ENCODE assay signal across 8 cellular contexts in the genomic region with DNA sequence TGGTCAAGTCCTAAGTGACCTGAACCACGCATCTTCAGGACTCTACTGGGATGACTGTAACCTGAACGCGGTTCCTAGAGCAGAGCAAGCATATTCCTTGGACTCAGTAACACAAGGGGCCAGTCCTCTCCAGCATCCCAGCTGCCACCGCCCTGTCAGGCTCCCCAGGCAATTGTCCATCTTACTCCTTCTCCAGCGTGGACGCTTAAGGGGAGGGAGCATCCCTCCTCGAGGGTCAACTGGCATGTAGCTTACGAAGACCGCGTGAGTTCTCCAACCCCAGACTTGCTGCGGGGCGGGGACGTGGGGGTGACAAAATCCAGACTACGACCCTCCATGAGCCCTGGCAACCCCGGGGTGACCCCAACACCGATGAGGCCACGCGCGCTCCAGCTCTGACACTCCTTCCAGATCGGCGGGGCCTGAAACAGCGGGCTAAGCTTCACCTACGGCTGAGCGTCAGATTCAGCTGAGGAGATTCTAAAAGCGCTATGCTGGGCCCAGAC. TPM values are rescaled to one million over a fixed set of nuclear protein-coding genes. Genes with fewer than 3 reads are reported as not detected.
A peak's percentile ranks its signal among the peaks of the same experiment; 100 is the strongest.
DNase-seq lines count a peak whose midpoint lies in the region; ATAC-seq and TF ChIP-seq lines count a peak whose summit lies in the region.

No MANE protein-coding gene starts in this region.

- no peaks in the 10 kb centered on the region for H3K9me3 Mint-ChIP-seq in CD4-positive, alpha-beta T cell
- H3K9me3 Mint-ChIP-seq in activated naive CD4-positive, alpha-beta T cell treated with anti-CD3 and anti-CD28 coated beads, Interleukin-2, amount 50 U/mL, for 72 hours: no peaks in the 10 kb centered on the region

- peaks cover 33% of the 10 kb centered on the region for H3K4me1 Mint-ChIP-seq in CD4-positive, alpha-beta T cell (ENCODE audit: low read depth)

- intact Hi-C loops in CD4-positive, alpha-beta T cell (cut with DNase I, micrococcal nuclease): loop anchor here (2.0 to 10.0 kb wide), 4 partner anchors 50 to 842 kb away; a partner anchor contains a TSS
- intact Hi-C loops in sigmoid colon (cut with DNase I): loop anchor here (1.0 to 5.0 kb wide), 2 partner anchors 48 to 115 kb away; a partner anchor contains a TSS

- CTCF ChIA-PET in CD4-positive, alpha-beta T cell (lab: Charles Lee): interaction anchor here (0.5 to 1.1 kb wide), 2 partner anchors 51 to 124 kb away, joined by 3 to 4 read pairs; no protein-coding TSS in a partner anchor

- peak overlapping the region; percentile 55 for H3K27ac ChIP-seq in CD4-positive, alpha-beta T cell (ENCODE audit: low read depth, low read length)
- peak overlapping the region; percentile 78 to 82 for H3K27ac ChIP-seq in right atrium auricular region
- H3K27ac ChIP-seq in sigmoid colon: peak overlapping the region; percentile 82 to 88 (median 88)

- 2 to 3% methylated on average over 25 of the region's 25 CpGs for WGBS in sigmoid colon, 2 donors

- H3K4me3 ChIP-seq in MG63 (peak overlapping the region; percentile 67), right atrium auricular region (peak overlapping the region; percentile 60 to 62), sigmoid colon (peak overlapping the region; percentile 62 to 72 (median 66))

- H3K36me3 Mint-ChIP-seq in CD4-positive, alpha-beta T cell (ENCODE audit: low read depth): peaks cover 13% of the 10 kb centered on the region
- H3K36me3 Mint-ChIP-seq in activated naive CD4-positive, alpha-beta T cell treated with anti-CD3 and anti-CD28 coated beads, Interleukin-2, amount 50 U/mL, for 72 hours: peaks cover 31% of the 10 kb centered on the region in 2 donors

- H3K4me3 Mint-ChIP-seq in CD4-positive, alpha-beta T cell: peak overlapping the region; percentile 94

- ATAC-seq in CD4-positive, alpha-beta T cell (ENCODE audit: poor library complexity): no peak
- ATAC-seq in GM19397 (IDR thresholded peaks at IDR 0.05; ENCODE audit: unreplicated experiment) (peak; percentile 1), GM21528 (IDR thresholded peaks at IDR 0.05; ENCODE audit: low FRiP score, unreplicated experiment) (no peak)
- ATAC-seq in activated naive CD4-positive, alpha-beta T cell treated with anti-CD3 and anti-CD28 coated beads, Interleukin-2, amount 50 U/mL, for 72 hours: peak in 1 of 2 donors; percentile 9

- H3K27ac Mint-ChIP-seq in CD4-positive, alpha-beta T cell: peak overlapping the region; percentile 85
- H3K27ac Mint-ChIP-seq in activated naive CD4-positive, alpha-beta T cell treated with anti-CD3 and anti-CD28 coated beads, Interleukin-2, amount 50 U/mL, for 72 hours: peak overlapping the region; percentile 87 to 98

- TF ChIP-seq CTCF in CD4-positive, alpha-beta T cell (IDR thresholded peaks at IDR 0.05): no peak
- no peak for TF ChIP-seq CTCF in right atrium auricular region (IDR thresholded peaks at IDR 0.05)
- no peak for TF ChIP-seq CTCF in sigmoid colon (IDR thresholded peaks at IDR 0.05)

- no peaks in the 10 kb centered on the region for H3K9me3 ChIP-seq in CD4-positive, alpha-beta T cell (ENCODE audit: control insufficient read depth, low read length)
- no peaks in the 10 kb centered on the region for H3K9me3 ChIP-seq in MG63
- no peaks in the 10 kb centered on the region for H3K9me3 ChIP-seq in right atrium auricular region
- H3K9me3 ChIP-seq in sigmoid colon: no peaks in the 10 kb centered on the region

- POLR2A ChIA-PET in CD4-positive, alpha-beta T cell (lab: Charles Lee): interaction anchor here (0.6 to 3.4 kb wide), 21 partner anchors 11 to 745 kb away, joined by 3 to 51 read pairs (median 4); a partner anchor contains a TSS

- H3K4me1 ChIP-seq in right atrium auricular region (peaks cover 0 to 24% of the 10 kb centered on the region in 2 donors), sigmoid colon (peaks cover 0 to 25% (median 21%) of the 10 kb centered on the region in 4 donors)

- TF ChIP-seq POLR2A in sigmoid colon (IDR thresholded peaks at IDR 0.05): no peak

- no peak for TF ChIP-seq EP300 in sigmoid colon (IDR thresholded peaks at IDR 0.05)

- peaks cover 17% of the 10 kb centered on the region for H3K36me3 ChIP-seq in MG63
- H3K36me3 ChIP-seq in right atrium auricular region: peaks cover 6% of the 10 kb centered on the region
- peaks cover 0 to 9% (median 0%) of the 10 kb centered on the region in 4 donors for H3K36me3 ChIP-seq in sigmoid colon

- peak in 2 of 10 experiments; percentile 0 to 1 for DNase-seq in CD4-positive, alpha-beta T cell
- DNase-seq in MG63 (peak; percentile 38), right atrium auricular region (ENCODE audit: low spot score) (no peak), sigmoid colon (no peak), activated gamma-delta T cell treated with Interleukin-2 at 50 U/mL for 16 hours (no peak)
- peak in 1 of 2 donors; percentile 24 for DNase-seq in activated naive CD4-positive, alpha-beta T cell treated with anti-CD3 and anti-CD28 coated beads, Interleukin-2, amount 50 U/mL, for 72 hours (ENCODE audit: low spot score in 2 of 2)

- no peaks in the 10 kb centered on the region for H3K27me3 ChIP-seq in CD4-positive, alpha-beta T cell (ENCODE audit: control insufficient read depth, insufficient read depth, low read length)
- H3K27me3 ChIP-seq in MG63 (no peaks in the 10 kb centered on the region), right atrium auricular region (no peaks in the 10 kb centered on the region), sigmoid colon (no peaks in the 10 kb centered on the region)

- no peaks in the 10 kb centered on the region for H3K27me3 Mint-ChIP-seq in CD4-positive, alpha-beta T cell

RNA-seq across cellular contexts. Expression of a gene that starts 0.9 kb away (rescaled TPM):
- 10 to 100 TPM; 13.3 to 18.9 TPM for total RNA-seq in CD4-positive, alpha-beta T cell
- total RNA-seq in MG63 (2014; rRNA removed; shearing (Covaris generic); ENCODE audit: low replicate concordance): 23.1 and 38.2 TPM in 2 replicates
- 100 to 1,000 TPM; 194 to 218 TPM for total RNA-seq in activated naive CD4-positive, alpha-beta T cell treated with anti-CD3 and anti-CD28 coated beads, Interleukin-2, amount 50 U/mL, for 72 hours
- 10 to 100 TPM; 30.5 to 42.8 TPM for total RNA-seq in right atrium auricular region
- total RNA-seq in sigmoid colon: 10 to 100 TPM; 20.5 to 36.0 (median 26.1) TPM
- 10 to 100 TPM; 12.0 to 45.6 (median 16.9) TPM for polyA plus RNA-seq in sigmoid colon
